21 cellular contexts compared by ENCODE assay signal in genomic region chr2:173213181-173213580, GRCh38.
"Had no signal": no experiment of that assay in that cellular context is flagged by ENCODE, and none has a peak within 500 bp of the region (broad histone marks: within the 10 kb centered on the region; RNA-seq: fewer than 3 reads in every experiment).

No MANE protein-coding gene starts in this region.

- H3K4me3 ChIP-seq: mucosa of descending colon, pancreas, testis, upper lobe of left lung had no signal

- DNase-seq: activated CD4-positive, alpha-beta T cell treated with anti-CD3 and anti-CD28 coated beads, Interleukin-2, amount 10 ng/mL, durations not matched to agents 7 days and 5 days; activated CD8-positive, alpha-beta memory T cell treated with anti-CD3 and anti-CD28 coated beads, Interleukin-2, amount 50 U/mL, for 4 hours; activated naive CD4-positive, alpha-beta T cell treated with anti-CD3 and anti-CD28 coated beads for 36 hours; activated naive CD8-positive, alpha-beta T cell treated with anti-CD3 and anti-CD28 coated beads, Interleukin-2, amount 50 U/mL, for 24 hours; activated T-cell treated with anti-CD3 and anti-CD28 coated beads, Interleukin-2, amount 50 U/mL, for 4 hours; aorta; effector CD4-positive, alpha-beta T cell; hypothalamus; kidney; mesenchymal stem cell; mucosa of descending colon; naive B cell; pancreas; stimulated activated CD4-positive, alpha-beta T cell treated with anti-CD3 and anti-CD28 coated beads, Interleukin-15, amount 100 ng/mL, for 24 hours; stimulated activated CD4-positive, alpha-beta T cell treated with anti-CD3 and anti-CD28 coated beads, Interleukin-2, amount 100 ng/mL, for 48 hours; stimulated activated naive CD8-positive, alpha-beta T cell treated with anti-CD3 and anti-CD28 coated beads, Interleukin-15, amount 100 ng/mL, for 72 hours; T1000; testis; upper lobe of left lung had no signal

- H3K36me3 ChIP-seq: pancreas had no signal

- H3K27ac ChIP-seq: pancreas, testis, upper lobe of left lung had no signal

- H3K9me3 ChIP-seq: mucosa of descending colon, pancreas, testis, upper lobe of left lung had no signal

- H3K27me3 ChIP-seq: pancreas, testis, upper lobe of left lung had no signal

- ATAC-seq: activated CD4-positive, CD25-positive, alpha-beta regulatory T cell treated with anti-CD3 and anti-CD28 coated beads, Interleukin-2, amount 50 U/mL, for 24 hours; activated naive CD8-positive, alpha-beta T cell treated with anti-CD3 and anti-CD28 coated beads, Interleukin-2, amount 50 U/mL, for 24 hours; activated T-cell treated with anti-CD3 and anti-CD28 coated beads, Interleukin-2, amount 50 U/mL, for 4 hours; left lobe of liver; mucosa of descending colon; pancreas; stimulated activated naive CD8-positive, alpha-beta T cell treated with anti-CD3 and anti-CD28 coated beads, Interleukin-15, amount 100 ng/mL, for 72 hours had no signal

- FAIRE-seq: kidney had no signal
